In the genomic region with DNA sequence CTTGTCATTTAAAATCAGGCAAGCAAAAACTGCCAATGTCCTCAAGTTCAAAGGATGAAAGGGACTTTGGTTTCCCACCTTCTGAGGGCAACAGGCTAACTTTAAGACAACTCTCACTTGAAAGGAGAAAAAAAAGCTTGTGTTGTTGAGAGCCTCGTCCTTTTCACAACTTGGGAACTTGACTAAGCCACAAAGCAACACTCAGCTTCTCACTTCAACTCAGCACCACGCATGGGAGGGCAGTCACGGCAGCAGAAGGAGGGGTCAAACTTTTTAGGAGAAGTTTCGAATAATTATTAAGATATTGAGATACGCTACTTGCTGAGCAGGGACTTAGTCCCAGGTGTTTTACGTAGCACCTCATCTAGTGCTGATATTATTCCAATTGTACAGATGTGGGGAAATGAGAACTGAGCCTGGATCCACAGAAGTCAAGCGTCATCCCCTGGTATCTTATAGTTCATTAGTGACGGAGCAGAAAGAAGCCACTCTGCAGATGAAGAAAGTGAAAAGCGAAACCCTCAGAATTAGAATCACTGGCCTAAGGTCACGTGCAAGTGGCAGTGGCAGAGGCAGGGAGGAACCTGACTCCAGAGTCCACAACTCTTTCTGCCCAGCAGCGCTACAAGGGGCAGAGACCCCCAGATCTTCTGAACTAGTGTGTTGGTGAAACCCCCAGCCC, we compare ENCODE assay signal across 12 cellular contexts.
A peak's percentile ranks its signal among the peaks of the same experiment; 100 is the strongest.
DNase-seq lines count a peak whose midpoint lies in the region; ATAC-seq and TF ChIP-seq lines count a peak whose summit lies in the region.
"Had no signal": no experiment of that assay in that cellular context is flagged by ENCODE, and none has a peak within 500 bp of the region (broad histone marks: within the 10 kb centered on the region; RNA-seq: fewer than 3 reads in every experiment).

No MANE protein-coding gene starts in this region.

- no peaks in the 10 kb centered on the region for H3K36me3 ChIP-seq in neural progenitor cell

- peaks cover 1 to 17% (median 5%) of the 10 kb centered on the region in 3 donors for H3K27me3 Mint-ChIP-seq in immature natural killer cell (ENCODE audit: low read depth in 3 of 3)
- no peaks in the 10 kb centered on the region for H3K27me3 Mint-ChIP-seq in activated CD4-positive, alpha-beta memory T cell treated with anti-CD3 and anti-CD28 coated beads, Interleukin-2, amount 10 ng/mL, durations not matched to agents 7 days and 5 days
- H3K27me3 Mint-ChIP-seq in neural progenitor cell (ENCODE audit: insufficient read depth, low read depth), result peaks cover 2% of the 10 kb centered on the region
- H3K27me3 Mint-ChIP-seq: stimulated activated naive CD8-positive, alpha-beta T cell treated with anti-CD3 and anti-CD28 coated beads, Interleukin-15, Interleukin-2, amounts not matched to agents 100 ng/mL and 50 ng/mL, for 24 hours had no signal

- no peaks in the 10 kb centered on the region for H3K9me3 Mint-ChIP-seq in immature natural killer cell
- H3K9me3 Mint-ChIP-seq in activated CD4-positive, alpha-beta memory T cell treated with anti-CD3 and anti-CD28 coated beads, Interleukin-2, amount 10 ng/mL, durations not matched to agents 7 days and 5 days, result no peaks in the 10 kb centered on the region
- no peaks in the 10 kb centered on the region for H3K9me3 Mint-ChIP-seq in neural progenitor cell
- H3K9me3 Mint-ChIP-seq: stimulated activated naive CD8-positive, alpha-beta T cell treated with anti-CD3 and anti-CD28 coated beads, Interleukin-15, Interleukin-2, amounts not matched to agents 100 ng/mL and 50 ng/mL, for 24 hours had no signal

- H2AFZ ChIP-seq in neural progenitor cell (replicated peaks), result no peak overlapping the region

- no peak overlapping the region for H3K27ac ChIP-seq in neural progenitor cell

- H3K79me2 ChIP-seq in neural progenitor cell (ENCODE audit: low read depth), result no peaks in the 10 kb centered on the region

- CTCF ChIA-PET in activated CD4-positive, alpha-beta memory T cell treated with anti-CD3 and anti-CD28 coated beads, Interleukin-2, amount 10 ng/mL, durations not matched to agents 7 days and 5 days (lab: Charles Lee), result no interaction called here

- H3K4me3 ChIP-seq in neural progenitor cell, result no peak overlapping the region

- TF ChIP-seq CTCF in neural progenitor cell (IDR thresholded peaks at IDR 0.05), result no peak

- H3K4me2 ChIP-seq in neural progenitor cell, result no peak overlapping the region

- peaks cover 6% of the 10 kb centered on the region for H3F3A ChIP-seq in neural progenitor cell (ENCODE audit: low read depth)

- peaks cover 7% of the 10 kb centered on the region for H3K4me1 ChIP-seq in neural progenitor cell

- peaks cover 6 to 19% (median 12%) of the 10 kb centered on the region in 3 donors for H3K36me3 Mint-ChIP-seq in immature natural killer cell
- H3K36me3 Mint-ChIP-seq in activated CD4-positive, alpha-beta memory T cell treated with anti-CD3 and anti-CD28 coated beads, Interleukin-2, amount 10 ng/mL, durations not matched to agents 7 days and 5 days (ENCODE audit: low read depth), result peaks cover 44% of the 10 kb centered on the region
- no peaks in the 10 kb centered on the region for H3K36me3 Mint-ChIP-seq in neural progenitor cell

- H3K27ac Mint-ChIP-seq in immature natural killer cell (peak overlapping the region; percentile 82 to 98 (median 90)), neural progenitor cell (no peak overlapping the region)
- H3K27ac Mint-ChIP-seq in activated CD4-positive, alpha-beta memory T cell treated with anti-CD3 and anti-CD28 coated beads, Interleukin-2, amount 10 ng/mL, durations not matched to agents 7 days and 5 days, result no peak overlapping the region
- H3K27ac Mint-ChIP-seq: stimulated activated naive CD8-positive, alpha-beta T cell treated with anti-CD3 and anti-CD28 coated beads, Interleukin-15, Interleukin-2, amounts not matched to agents 100 ng/mL and 50 ng/mL, for 24 hours had no signal

- H3K9me3 ChIP-seq in neural progenitor cell (ENCODE audit: low read depth), result no peaks in the 10 kb centered on the region

- H4K20me1 ChIP-seq in neural progenitor cell (ENCODE audit: low read depth), result peaks cover 21% of the 10 kb centered on the region

- H3K4me3 Mint-ChIP-seq in immature natural killer cell (peak overlapping the region; percentile 70 to 90 (median 84)), neural progenitor cell (no peak overlapping the region)
- H3K4me3 Mint-ChIP-seq in activated CD4-positive, alpha-beta memory T cell treated with anti-CD3 and anti-CD28 coated beads, Interleukin-2, amount 10 ng/mL, durations not matched to agents 7 days and 5 days, result no peak overlapping the region
- H3K4me3 Mint-ChIP-seq: stimulated activated naive CD8-positive, alpha-beta T cell treated with anti-CD3 and anti-CD28 coated beads, Interleukin-15, Interleukin-2, amounts not matched to agents 100 ng/mL and 50 ng/mL, for 24 hours had no signal

- H3K9ac ChIP-seq in neural progenitor cell, result no peak overlapping the region

- H3K4me1 Mint-ChIP-seq in immature natural killer cell (peaks cover 93 to 100% of the 10 kb centered on the region in 2 donors), neural progenitor cell (peaks cover 26% of the 10 kb centered on the region)
- peaks cover 35% of the 10 kb centered on the region for H3K4me1 Mint-ChIP-seq in activated CD4-positive, alpha-beta memory T cell treated with anti-CD3 and anti-CD28 coated beads, Interleukin-2, amount 10 ng/mL, durations not matched to agents 7 days and 5 days

- ATAC-seq in GM18520 (IDR thresholded peaks at IDR 0.05; ENCODE audit: unreplicated experiment) (peak; percentile 91), GM21515 (IDR thresholded peaks at IDR 0.05; ENCODE audit: unreplicated experiment) (peak; percentile 91), HG03103 (IDR thresholded peaks at IDR 0.05; ENCODE audit: low read depth, unreplicated experiment) (peak; percentile 66)

- peaks cover 21% of the 10 kb centered on the region for H3K27me3 ChIP-seq in neural progenitor cell

- peak; percentile 78 to 83 (median 80) for DNase-seq in immature natural killer cell
- DNase-seq in activated CD4-positive, alpha-beta memory T cell treated with anti-CD3 and anti-CD28 coated beads, Interleukin-2, amount 10 ng/mL, durations not matched to agents 7 days and 5 days, result no peak
- no peak for DNase-seq in neural progenitor cell (ENCODE audit: low spot score)
- no peak for DNase-seq in effector CD8-positive, alpha-beta T cell (lab: John Stamatoyannopoulos, UW)
- no peak for DNase-seq in stimulated activated CD8-positive, alpha-beta memory T cell treated with anti-CD3 and anti-CD28 coated beads, Interleukin-4, amount 100 ng/mL, for 48 hours
- DNase-seq: activated CD4-positive, alpha-beta T cell treated with anti-CD3 and anti-CD28 coated beads, Interleukin-2, amount 50 U/mL, for 1 hour; activated naive CD4-positive, alpha-beta T cell treated with anti-CD3 and anti-CD28 coated beads, Interleukin-2, amount 50 U/mL, for 16 hours; NCI-H510A had no signal

- POLR2A ChIA-PET in activated CD4-positive, alpha-beta memory T cell treated with anti-CD3 and anti-CD28 coated beads, Interleukin-2, amount 10 ng/mL, durations not matched to agents 7 days and 5 days (lab: Charles Lee), result no interaction called here

Comparison
In these comparisons a context has a peak if more than half of its experiments do, and no peak if none do; other contexts are left out.
1. DNase-seq: peak in immature natural killer cell (3 of 3); none in activated CD4-positive, alpha-beta memory T cell treated with anti-CD3 and anti-CD28 coated beads, Interleukin-2, amount 10 ng/mL, durations not matched to agents 7 days and 5 days (single experiment), neural progenitor cell (single experiment), effector CD8-positive, alpha-beta T cell (single experiment) and stimulated activated CD8-positive, alpha-beta memory T cell treated with anti-CD3 and anti-CD28 coated beads, Interleukin-4, amount 100 ng/mL, for 48 hours (single experiment).
2. H3K27ac Mint-ChIP-seq: peak in immature natural killer cell (6 of 6); none in activated CD4-positive, alpha-beta memory T cell treated with anti-CD3 and anti-CD28 coated beads, Interleukin-2, amount 10 ng/mL, durations not matched to agents 7 days and 5 days (single experiment) and neural progenitor cell (single experiment).
3. H3K4me3 Mint-ChIP-seq: peak in immature natural killer cell (5 of 5); none in activated CD4-positive, alpha-beta memory T cell treated with anti-CD3 and anti-CD28 coated beads, Interleukin-2, amount 10 ng/mL, durations not matched to agents 7 days and 5 days (single experiment) and neural progenitor cell (single experiment).
4. Peak in every context shown above with its lines, with median percentiles within 50 percentile points of each other: ATAC-seq.